8 cellular contexts compared by ENCODE assay signal in genomic region chr10:101042667-101043355, GRCh38. TPM values are rescaled to one million over a fixed set of nuclear protein-coding genes. Genes with fewer than 3 reads are reported as not detected.
DNase-seq lines count a peak whose midpoint lies in the region; ATAC-seq and TF ChIP-seq lines count a peak whose summit lies in the region.

No MANE protein-coding gene starts in this region.

- ATAC-seq in GM21390 (IDR thresholded peaks at IDR 0.05; ENCODE audit: unreplicated experiment) (peak; percentile 96), mucosa of descending colon (peak; percentile 95)

- no peak overlapping the region; the same call in 1 of the 2 replicates for H2AFZ ChIP-seq in OCI-LY1 (ENCODE audit: low read length)

- TSS peak; percentile 72 for BruUV-seq in Calu3 (replicated peaks; lab: Mats Ljungman, UMichigan)

- peak overlapping the region; percentile 99 for H3K27ac Mint-ChIP-seq in Calu3 (ENCODE audit: unreplicated experiment)

- H4K20me1 ChIP-seq in OCI-LY1 (ENCODE audit: insufficient read depth, low read length): no peaks in the 10 kb centered on the region

- H3K9me3 Mint-ChIP-seq in Calu3 (ENCODE audit: low read depth, unreplicated experiment): no peaks in the 10 kb centered on the region

- DNase-seq in Calu3 (peak; percentile 94), activated T-cell treated with anti-CD3 and anti-CD28 coated beads for 24 hours (ENCODE audit: low read depth) (peak; percentile 86), epithelial cell of esophagus (ENCODE audit: low read depth) (peak; percentile 92), mucosa of descending colon (peak; percentile 99 to 100 (median 99))
- DNase-seq in stimulated activated CD8-positive, alpha-beta memory T cell treated with anti-CD3 and anti-CD28 coated beads, Interleukin-4, amount 100 ng/mL, for 1 hour (ENCODE audit: low read depth in 2 of 2, low spot score in 1 of 2): peak; percentile 64 to 69

- H3K27me3 Mint-ChIP-seq in Calu3 (ENCODE audit: unreplicated experiment): peaks cover 14% of the 10 kb centered on the region

- H3K4me1 Mint-ChIP-seq in Calu3 (ENCODE audit: low read depth, unreplicated experiment): peaks cover 25% of the 10 kb centered on the region

- H3K36me3 ChIP-seq in HUES6 (ENCODE audit: control insufficient read depth, insufficient read depth, low read length) (no peaks in the 10 kb centered on the region), OCI-LY1 (ENCODE audit: insufficient read depth, low read length) (no peaks in the 10 kb centered on the region), mucosa of descending colon (ENCODE audit: low read depth) (no peaks in the 10 kb centered on the region)

- intact Hi-C loops in Calu3 (cut with micrococcal nuclease; ENCODE audit: unreplicated experiment) (no loop called here), mucosa of descending colon (cut with DNase I, micrococcal nuclease) (no loop called here)

- H3K4me1 ChIP-seq in HUES6 (ENCODE audit: control insufficient read depth, insufficient read depth, low read length): peaks cover 30% of the 10 kb centered on the region
- H3K4me1 ChIP-seq in OCI-LY1 (ENCODE audit: insufficient read depth, low read length, severe bottlenecking): peaks cover 15% of the 10 kb centered on the region
- H3K4me1 ChIP-seq in mucosa of descending colon (ENCODE audit: low read depth): peaks cover 26% of the 10 kb centered on the region

- H3K27me3 ChIP-seq in HUES6 (ENCODE audit: control insufficient read depth, insufficient read depth, low read length) (peaks cover 48% of the 10 kb centered on the region), OCI-LY1 (ENCODE audit: insufficient read depth, low read length) (no peaks in the 10 kb centered on the region)

- H3K4me3 ChIP-seq in HUES6 (ENCODE audit: low read depth, low read length) (peak overlapping the region; percentile 66), OCI-LY1 (ENCODE audit: low read depth, low read length, poor library complexity, severe bottlenecking) (peak overlapping the region; percentile 69), epithelial cell of esophagus (ENCODE audit: low read length) (peak overlapping the region; percentile 68), mucosa of descending colon (peak overlapping the region; percentile 25)

- H3K79me2 ChIP-seq in OCI-LY1 (ENCODE audit: insufficient read depth, low read length): no peaks in the 10 kb centered on the region

- H3K9me3 ChIP-seq in HUES6 (ENCODE audit: control insufficient read depth, insufficient read depth, low read depth, low read length) (no peaks in the 10 kb centered on the region), OCI-LY1 (ENCODE audit: low read length) (no peaks in the 10 kb centered on the region), mucosa of descending colon (no peaks in the 10 kb centered on the region)

- CTCF ChIA-PET in Calu3 (lab: Charles Lee): interaction anchor here (0.6 to 2.8 kb wide), 7 partner anchors 9 to 99 kb away, joined by 4 to 26 read pairs (median 6); no protein-coding TSS in a partner anchor

- H3F3A ChIP-seq in OCI-LY1 (ENCODE audit: insufficient read depth, low read length): no peaks in the 10 kb centered on the region

- H3K27ac ChIP-seq in HUES6 (ENCODE audit: low read depth, low read length): no peak overlapping the region; the same call in 1 of the 2 replicates
- H3K27ac ChIP-seq in OCI-LY1 (ENCODE audit: low read depth, low read length, poor library complexity, severe bottlenecking): no peak overlapping the region

- peak overlapping the region; percentile 89 for H3K4me2 ChIP-seq in OCI-LY1 (ENCODE audit: low read length)

- TF ChIP-seq CTCF in Calu3 (IDR thresholded peaks at IDR 0.05; ENCODE audit: unreplicated experiment) (no peak), OCI-LY1 (IDR thresholded peaks at IDR 0.05; ENCODE audit: low read length) (no peak), epithelial cell of esophagus (IDR thresholded peaks at IDR 0.05; ENCODE audit: insufficient read depth, low read depth, low read length, missing control alignments) (no peak), mucosa of descending colon (IDR thresholded peaks at IDR 0.05) (no peak)

- H3K9ac ChIP-seq in HUES6 (ENCODE audit: low read length) (peak overlapping the region; percentile 73), OCI-LY1 (ENCODE audit: low read length) (peak overlapping the region; percentile 62; the same call in 1 of the 2 replicates)

- peak overlapping the region; percentile 88 for H3K4me3 Mint-ChIP-seq in Calu3 (ENCODE audit: low read depth, unreplicated experiment)

- H3K9me2 ChIP-seq in OCI-LY1 (ENCODE audit: low read depth, low read length): no peaks in the 10 kb centered on the region

- peaks cover 20% of the 10 kb centered on the region for H3K36me3 Mint-ChIP-seq in Calu3 (ENCODE audit: insufficient read depth, unreplicated experiment)

RNA-seq across cellular contexts. Expression of gene SFXN3, which starts 11.8 kb away (rescaled TPM):
- total RNA-seq in Calu3 (2022) (27.5 and 37.7 TPM in 2 replicates), mucosa of descending colon (10 to 100 TPM in 2 of 3 donors, 1 to 10 TPM in 1; 8.7 to 28.7 (median 28.0) TPM)

RNA-seq across cellular contexts. Expression of gene PDZD7, which starts 11.9 kb away (rescaled TPM):
- 1.2 and 1.3 TPM in 2 replicates for total RNA-seq in Calu3 (2022)
- under 1 TPM in 2 of 3 donors, not detected in 1; 0.28 to 0.43 TPM for total RNA-seq in mucosa of descending colon

RNA-seq across cellular contexts. Expression of gene KAZALD1, which starts 19.0 kb away (rescaled TPM):
- total RNA-seq in Calu3 (2022) (1.7 and 1.8 TPM in 2 replicates), mucosa of descending colon (10 to 100 TPM in 2 of 3 donors, 1 to 10 TPM in 1; 8.5 to 20.0 (median 16.7) TPM)

RNA-seq across cellular contexts. Expression of gene LZTS2, which starts 43.2 kb away (rescaled TPM):
- total RNA-seq in Calu3 (2022): 23.7 TPM in 2 replicates
- 10 to 100 TPM; 26.0 to 82.1 (median 31.5) TPM for total RNA-seq in mucosa of descending colon

RNA-seq across cellular contexts. Expression of gene TWNK, which starts 55.5 kb away (rescaled TPM):
- total RNA-seq in Calu3 (2022): 13.8 and 14.7 TPM in 2 replicates
- total RNA-seq in mucosa of descending colon: 1 to 10 TPM; 6.0 to 7.8 (median 7.0) TPM
